14 cellular contexts compared by ENCODE assay signal in genomic region chr14:106286697-106287290, GRCh38.
DNase-seq lines count a peak whose midpoint lies in the region; ATAC-seq, FAIRE-seq and TF ChIP-seq lines count a peak whose summit lies in the region.
"Had no signal": no experiment of that assay in that cellular context is flagged by ENCODE, and none has a peak within 500 bp of the region (broad histone marks: within the 10 kb centered on the region; RNA-seq: fewer than 3 reads in every experiment).

No MANE protein-coding gene starts in this region.

- no peak for TF ChIP-seq RAD21 in HepG2 (CRISPR knock-in tag; IDR thresholded peaks at IDR 0.05)

- no peaks in the 10 kb centered on the region for H3K4me1 Mint-ChIP-seq in effector memory CD8-positive, alpha-beta T cell (ENCODE audit: low read depth in 2 of 2)
- H3K4me1 Mint-ChIP-seq: CD4-positive, alpha-beta memory T cell; stimulated activated memory B cell treated with anti-CD40 and anti-IgM and Interleukin-4, amounts not matched to agents 10 μg/mL and 1 μg/mL and 100 μg/mL, for 72 hours had no signal

- H3K9me3 ChIP-seq in HepG2 (ENCODE audit: low read length) (no peaks in the 10 kb centered on the region), right lobe of liver (no peaks in the 10 kb centered on the region), WERI-Rb-1 (ENCODE audit: severe bottlenecking) (no peaks in the 10 kb centered on the region), testis (no peaks in the 10 kb centered on the region), suprapubic skin (no peaks in the 10 kb centered on the region)

- H3K9me3 Mint-ChIP-seq in effector memory CD8-positive, alpha-beta T cell, result no peaks in the 10 kb centered on the region
- H3K9me3 Mint-ChIP-seq: activated T-helper 2 cell treated with anti-CD3 and anti-CD28 coated beads, Interferon-gamma antibody, Interleukin-2, Interleukin-4, amounts not matched to agents 10 μg/mL and 5 μg/mL and 100 μg/mL, durations not matched to agents 14 hours and 24 hours and 36 hours; CD4-positive, alpha-beta memory T cell; stimulated activated memory B cell treated with anti-CD40 and anti-IgM and Interleukin-4, amounts not matched to agents 10 μg/mL and 1 μg/mL and 100 μg/mL, for 72 hours had no signal

- H3K27ac Mint-ChIP-seq in effector memory CD8-positive, alpha-beta T cell, result no peak overlapping the region
- H3K27ac Mint-ChIP-seq: activated T-helper 2 cell treated with anti-CD3 and anti-CD28 coated beads, Interferon-gamma antibody, Interleukin-2, Interleukin-4, amounts not matched to agents 10 μg/mL and 5 μg/mL and 100 μg/mL, durations not matched to agents 14 hours and 24 hours and 36 hours; CD4-positive, alpha-beta memory T cell; stimulated activated memory B cell treated with anti-CD40 and anti-IgM and Interleukin-4, amounts not matched to agents 10 μg/mL and 1 μg/mL and 100 μg/mL, for 72 hours had no signal

- H3K4me3 ChIP-seq in HepG2 (replicated peaks in 1 of 3; ENCODE audit: insufficient read depth in 1 of 3, low read depth in 2 of 3, low read length in 3 of 3), result no peak overlapping the region
- H3K4me3 ChIP-seq in right lobe of liver, result no peak overlapping the region
- no peak overlapping the region for H3K4me3 ChIP-seq in WERI-Rb-1 (ENCODE audit: low read depth, low read length)
- peak overlapping the region; percentile 34 to 45 for H3K4me3 ChIP-seq in testis
- no peak overlapping the region for H3K4me3 ChIP-seq in suprapubic skin

- TF ChIP-seq CTCF in HepG2 (CRISPR knock-in tag; IDR thresholded peaks at IDR 0.05), result peak; percentile 60
- TF ChIP-seq CTCF in right lobe of liver (IDR thresholded peaks at IDR 0.05), result peak in 1 of 4 donors; percentile 25
- TF ChIP-seq CTCF in WERI-Rb-1 (IDR thresholded peaks at IDR 0.05; ENCODE audit: low read depth, low read length), result peak; percentile 70
- TF ChIP-seq CTCF in testis (IDR thresholded peaks at IDR 0.05), result peak in 2 of 3 experiments; percentile 30 to 45
- no peak for TF ChIP-seq CTCF in suprapubic skin (IDR thresholded peaks at IDR 0.05)

- in situ Hi-C loops in HepG2 (cut with HindIII; ENCODE audit: extremely low pct_ligation_motif_present, low pct_unique_long_range_greater_than_20kb), result no loop called here

- no peak overlapping the region for H3K27ac ChIP-seq in HepG2 (ENCODE audit: extremely low read length, insufficient read depth, low read length)
- no peak overlapping the region for H3K27ac ChIP-seq in right lobe of liver
- H3K27ac ChIP-seq in WERI-Rb-1, result no peak overlapping the region
- H3K27ac ChIP-seq in testis, result no peak overlapping the region
- no peak overlapping the region for H3K27ac ChIP-seq in suprapubic skin

- no peak for TF ChIP-seq EP300 in HepG2 (IDR thresholded peaks at IDR 0.05; ENCODE audit: low read depth in 2 of 2, low read length in 2 of 2)
- no peak for TF ChIP-seq EP300 in HepG2 (CRISPR knock-in tag; IDR thresholded peaks at IDR 0.05; ENCODE audit: borderline replicate concordance)
- no peak for TF ChIP-seq EP300 in suprapubic skin (IDR thresholded peaks at IDR 0.05)

- H3K4me2 ChIP-seq in HepG2 (ENCODE audit: low read depth, low read length), result no peak overlapping the region

- no peak overlapping the region for H3K9ac ChIP-seq in HepG2 (ENCODE audit: insufficient read depth, low read depth, low read length)

- no TSS peak for BruUV-seq in HepG2 (replicated peaks; lab: Mats Ljungman, UMichigan)

- DNase-seq in HepG2 (ENCODE audit: low spot score), result no peak
- no peak for DNase-seq in right lobe of liver
- DNase-seq in HK-2 (ENCODE audit: unreplicated experiment), result peak; percentile 7
- peak; percentile 10 for DNase-seq in WERI-Rb-1
- DNase-seq in testis, result peak; percentile 66
- no peak for DNase-seq in effector memory CD8-positive, alpha-beta T cell
- DNase-seq in NCI-H226, result no peak
- DNase-seq in suprapubic skin (ENCODE audit: low spot score in 2 of 2), result no peak
- DNase-seq: cerebellar nuclear complex; NCI-H446 treated with DMSO at 0.1 percent for 48 hours; stimulated activated CD4-positive, alpha-beta T cell treated with anti-CD3 and anti-CD28 coated beads, Interleukin-12 subunit alpha, Interleukin-12 subunit beta, amount 100 ng/mL, for 4 hours had no signal

- intact Hi-C loops in HepG2 (cut with micrococcal nuclease; ENCODE audit: unreplicated experiment), result no loop called here
- intact Hi-C loops in right lobe of liver (cut with DNase I), result no loop called here
- intact Hi-C loops in testis (cut with DNase I; ENCODE audit: low total_unique reads), result no loop called here

- no peak overlapping the region for H3K4me3 Mint-ChIP-seq in effector memory CD8-positive, alpha-beta T cell
- H3K4me3 Mint-ChIP-seq: CD4-positive, alpha-beta memory T cell; stimulated activated memory B cell treated with anti-CD40 and anti-IgM and Interleukin-4, amounts not matched to agents 10 μg/mL and 1 μg/mL and 100 μg/mL, for 72 hours had no signal

- WGBS in HepG2 (ENCODE audit: low lambda C conversion rate), result 70% methylated on average over 31 of the region's 41 CpGs
- WGBS in right lobe of liver (ENCODE audit: insufficient coverage, low coverage, low lambda C conversion rate, missing lambda C conversion rate), result 86% methylated on average over 24 of the region's 41 CpGs
- 53 to 60% methylated on average over 22 to 41 of the region's 41 CpGs for WGBS in testis, 2 donors
- WGBS in suprapubic skin, result 85% methylated on average over 41 of the region's 41 CpGs

- H3K36me3 ChIP-seq in HepG2 (replicated peaks in 1 of 2; ENCODE audit: control insufficient read depth in 1 of 2, insufficient read depth in 2 of 2, low read length in 2 of 2) (no peaks in the 10 kb centered on the region), right lobe of liver (no peaks in the 10 kb centered on the region), WERI-Rb-1 (no peaks in the 10 kb centered on the region), testis (ENCODE audit: low read depth, missing control alignments) (no peaks in the 10 kb centered on the region), suprapubic skin (no peaks in the 10 kb centered on the region)

- H3K27me3 Mint-ChIP-seq in effector memory CD8-positive, alpha-beta T cell, result peaks cover 28 to 65% of the 10 kb centered on the region in 2 donors
- H3K27me3 Mint-ChIP-seq: stimulated activated memory B cell treated with anti-CD40 and anti-IgM and Interleukin-4, amounts not matched to agents 10 μg/mL and 1 μg/mL and 100 μg/mL, for 72 hours had no signal

- no peaks in the 10 kb centered on the region for H3K4me1 ChIP-seq in HepG2 (ENCODE audit: insufficient read depth, low read length)
- no peaks in the 10 kb centered on the region for H3K4me1 ChIP-seq in right lobe of liver
- H3K4me1 ChIP-seq in testis, result no peaks in the 10 kb centered on the region
- no peaks in the 10 kb centered on the region for H3K4me1 ChIP-seq in suprapubic skin

- H3K27me3 ChIP-seq in HepG2 (ENCODE audit: control insufficient read depth in 1 of 2, insufficient read depth in 2 of 2, low read length in 2 of 2) (no peaks in the 10 kb centered on the region), right lobe of liver (no peaks in the 10 kb centered on the region), WERI-Rb-1 (ENCODE audit: insufficient read depth, low read depth, severe bottlenecking) (peaks cover 51% of the 10 kb centered on the region), testis (no peaks in the 10 kb centered on the region), suprapubic skin (no peaks in the 10 kb centered on the region)

- TF ChIP-seq POLR2A in HepG2 (IDR thresholded peaks at IDR 0.05; ENCODE audit: insufficient read depth in 1 of 2, low read depth in 2 of 2, low read length in 2 of 2) (no peak), right lobe of liver (IDR thresholded peaks at IDR 0.05) (no peak), testis (IDR thresholded peaks at IDR 0.05) (no peak), suprapubic skin (IDR thresholded peaks at IDR 0.05) (no peak)

- CTCF ChIA-PET in HepG2 (lab: Yijun Ruan, JAX; ENCODE audit: low intra/inter-chr PET ratio, low total read pairs), result no interaction called here

- H3K36me3 Mint-ChIP-seq in effector memory CD8-positive, alpha-beta T cell (ENCODE audit: insufficient read depth), result no peaks in the 10 kb centered on the region
- H3K36me3 Mint-ChIP-seq: CD4-positive, alpha-beta memory T cell; stimulated activated memory B cell treated with anti-CD40 and anti-IgM and Interleukin-4, amounts not matched to agents 10 μg/mL and 1 μg/mL and 100 μg/mL, for 72 hours had no signal

- ATAC-seq in HepG2 (peak; percentile 68), right lobe of liver (no peak)
- ATAC-seq in effector memory CD8-positive, alpha-beta T cell (replicated peaks), result no peak
- ATAC-seq: stimulated activated memory B cell treated with anti-CD40 and anti-IgM and Interleukin-4, amounts not matched to agents 10 μg/mL and 1 μg/mL and 100 μg/mL, for 72 hours had no signal

- no peaks in the 10 kb centered on the region for H4K20me1 ChIP-seq in HepG2 (ENCODE audit: insufficient read depth, low read length)

- H3K79me2 ChIP-seq in HepG2 (ENCODE audit: insufficient read depth, low read length), result no peaks in the 10 kb centered on the region

- FAIRE-seq in HepG2 (lab: Jason Lieb, UNC), result no peak

- H2AFZ ChIP-seq in HepG2 (ENCODE audit: low read length), result no peak overlapping the region

- POLR2A ChIA-PET in HepG2 (lab: Yijun Ruan, JAX), result no interaction called here

TF ChIP-seq in HepG2, 621 proteins besides CTCF, POLR2A, EP300 and RAD21 (continues in another document):
- TF ChIP-seq ZFX (CRISPR knock-in tag; IDR thresholded peaks at IDR 0.05; ENCODE audit: low read depth) (peak; percentile 19; the same call in 1 of the 2 replicates), RNF2 (conservative IDR thresholded peaks at IDR 0.05; ENCODE audit: low read depth) (no peak), GABPA (IDR thresholded peaks at IDR 0.05; ENCODE audit: low read depth, low read length) (peak; percentile 41), GABPA (CRISPR knock-in tag; IDR thresholded peaks at IDR 0.05; ENCODE audit: low read depth) (peak; percentile 62), SETDB1 (CRISPR knock-in tag; IDR thresholded peaks at IDR 0.05; ENCODE audit: borderline replicate concordance) (no peak), ZNF256 (CRISPR knock-in tag; conservative IDR thresholded peaks at IDR 0.05) (no peak), HMGA1 (CRISPR knock-in tag; conservative IDR thresholded peaks at IDR 0.05) (no peak)

Comparison
In these comparisons a context has a peak if more than half of its experiments do, and no peak if none do; other contexts are left out.
1. DNase-seq: peak in HK-2 (single experiment), WERI-Rb-1 (single experiment) and testis (single experiment); none in HepG2 (single experiment), right lobe of liver (0 of 3), effector memory CD8-positive, alpha-beta T cell (0 of 3), NCI-H226 (single experiment) and suprapubic skin (0 of 2).
2. H3K4me3 ChIP-seq: peak in testis (2 of 2); none in HepG2 (0 of 3), right lobe of liver (0 of 3), WERI-Rb-1 (single experiment) and suprapubic skin (single experiment).
3. CTCF ChIP-seq: peak in HepG2 (single experiment), WERI-Rb-1 (single experiment) and testis (2 of 3); none in suprapubic skin (0 of 2).